Comparison of ENCODE assay signal across 26 cellular contexts in genomic region chr2:185347445-185347844, GRCh38.
"Had no signal": no experiment of that assay in that cellular context is flagged by ENCODE, and none has a peak within 500 bp of the region (broad histone marks: within the 10 kb centered on the region; RNA-seq: fewer than 3 reads in every experiment).

No MANE protein-coding gene starts in this region.

- H3K27me3 ChIP-seq: stomach, suprapubic skin, testis, thyroid gland, tibial artery, tibial nerve, transverse colon, upper lobe of left lung, upper lobe of right lung, uterus, vagina had no signal

- H3K9me3 ChIP-seq: stomach, testis, thoracic aorta, thyroid gland, tibial artery, tibial nerve, transverse colon, upper lobe of left lung, upper lobe of right lung, uterus, vagina had no signal

- H3K4me1 ChIP-seq: stomach, suprapubic skin, testis, thyroid gland, tibial artery, tibial nerve, transverse colon, upper lobe of left lung, upper lobe of right lung, uterus, vagina had no signal

- ATAC-seq: stimulated activated effector memory CD8-positive, alpha-beta T cell treated with anti-CD3 and anti-CD28 coated beads, Interleukin-12 subunit alpha, Interleukin-12 subunit beta, amount 100 ng/mL, for 72 hours; stimulated activated memory B cell treated with anti-CD40 and anti-IgM and Interleukin-4, amounts not matched to agents 10 μg/mL and 1 μg/mL and 100 μg/mL, for 72 hours; stimulated activated naive B cell treated with anti-CD40 and anti-IgM and Interleukin-4, amounts not matched to agents 10 μg/mL and 1 μg/mL and 100 μg/mL, for 72 hours; stimulated activated naive CD8-positive, alpha-beta T cell treated with anti-CD3 and anti-CD28 coated beads, Interleukin-15, amount 100 ng/mL, for 72 hours; stimulated activated naive CD8-positive, alpha-beta T cell treated with anti-CD3 and anti-CD28 coated beads, Interleukin-15, Interleukin-2, amounts not matched to agents 100 U/mL and 50 U/mL, for 24 hours; upper lobe of right lung had no signal

- H3K27ac ChIP-seq: stomach, suprapubic skin, testis, thoracic aorta, thyroid gland, tibial artery, tibial nerve, transverse colon, upper lobe of left lung, upper lobe of right lung, uterus, vagina had no signal

- DNase-seq: stimulated activated CD4-positive, alpha-beta T cell treated with anti-CD3 and anti-CD28 coated beads, Interleukin-2, amount 100 ng/mL, for 48 hours; stimulated activated CD4-positive, alpha-beta T cell treated with anti-CD3 and anti-CD28 coated beads, Interleukin-4, amount 100 ng/mL, for 1 hour; stimulated activated CD4-positive, alpha-beta T cell treated with anti-CD3 and anti-CD28 coated beads, Interleukin-4, amount 100 ng/mL, for 24 hours; stimulated activated CD4-positive, alpha-beta T cell treated with anti-CD3 and anti-CD28 coated beads, Interleukin-4, amount 100 ng/mL, for 4 hours; stimulated activated CD8-positive, alpha-beta memory T cell treated with anti-CD3 and anti-CD28 coated beads, Interleukin-4, amount 100 ng/mL, for 48 hours; stimulated activated naive B cell treated with anti-CD40 and anti-IgM and Interleukin-4, amounts not matched to agents 10 μg/mL and 1 μg/mL and 100 μg/mL, for 72 hours; stimulated activated naive CD4-positive, alpha-beta T cell; stimulated activated naive CD4-positive, alpha-beta T cell treated with Interleukin-2 at 50 U/mL for 16 hours; stimulated activated naive CD8-positive, alpha-beta T cell treated with anti-CD3 and anti-CD28 coated beads, Interleukin-15, amount 100 ng/mL, for 72 hours; stimulated activated naive CD8-positive, alpha-beta T cell treated with anti-CD3 and anti-CD28 coated beads, Interleukin-15, Interleukin-2, amounts not matched to agents 100 U/mL and 50 U/mL, for 24 hours; stomach; substantia nigra; testis; thyroid gland; tibial artery; transverse colon; trophoblast cell; upper lobe of right lung; uterus had no signal

- H3K4me3 ChIP-seq: stomach, suprapubic skin, testis, thoracic aorta, thyroid gland, tibial artery, tibial nerve, transverse colon, upper lobe of left lung, upper lobe of right lung, uterus, vagina had no signal

- H3K36me3 ChIP-seq: stomach, suprapubic skin, thoracic aorta, thyroid gland, tibial artery, tibial nerve, transverse colon, upper lobe of left lung, upper lobe of right lung, uterus, vagina had no signal
